In the genomic region with DNA sequence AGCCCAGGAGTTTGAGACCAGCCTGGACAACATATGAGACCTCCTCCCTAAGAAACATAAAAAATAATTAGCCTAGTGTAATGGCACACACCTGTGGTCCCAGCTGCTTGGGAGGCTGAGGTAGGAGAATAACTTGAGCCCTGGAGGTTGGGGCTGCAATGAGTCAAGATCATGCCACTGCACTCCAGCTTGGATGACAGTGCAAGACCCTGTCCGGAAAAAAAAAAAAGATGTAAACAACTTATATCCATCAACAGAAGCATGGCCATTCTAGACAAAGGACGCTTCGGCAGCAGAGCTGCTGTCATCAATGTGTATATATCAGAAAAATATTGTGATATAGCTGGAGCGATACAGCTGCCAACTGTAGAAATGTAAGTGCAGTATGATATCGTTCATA, we compare ENCODE assay signal across 16 cellular contexts. TPM values are rescaled to one million over a fixed set of nuclear protein-coding genes. Genes with fewer than 3 reads are reported as not detected.
DNase-seq lines count a peak whose midpoint lies in the region; ATAC-seq and TF ChIP-seq lines count a peak whose summit lies in the region.
"Had no signal": no experiment of that assay in that cellular context is flagged by ENCODE, and none has a peak within 500 bp of the region (broad histone marks: within the 10 kb centered on the region; RNA-seq: fewer than 3 reads in every experiment).

No MANE protein-coding gene starts in this region.

- no peaks in the 10 kb centered on the region for H3K9me3 ChIP-seq in CD4-positive, alpha-beta T cell (ENCODE audit: control insufficient read depth, low read length)
- H3K9me3 ChIP-seq in Caco-2 (no peaks in the 10 kb centered on the region), T-helper 17 cell (ENCODE audit: control insufficient read depth, low read length, poor library complexity, severe bottlenecking) (no peaks in the 10 kb centered on the region), psoas muscle (no peaks in the 10 kb centered on the region)
- H3K9me3 ChIP-seq: BE2C had no signal

- no peak overlapping the region for H3K4me3 Mint-ChIP-seq in CD4-positive, alpha-beta T cell
- no peak overlapping the region for H3K4me3 Mint-ChIP-seq in Caco-2 (ENCODE audit: unreplicated experiment)
- H3K4me3 Mint-ChIP-seq in T-helper 17 cell, result peak overlapping the region; percentile 55
- H3K4me3 Mint-ChIP-seq: H9 had no signal

- TF ChIP-seq POLR2A in erythroblast (IDR thresholded peaks at IDR 0.05; ENCODE audit: low read length), result no peak

- no peak for ATAC-seq in CD4-positive, alpha-beta T cell (ENCODE audit: poor library complexity)
- no peak for ATAC-seq in T-helper 17 cell
- ATAC-seq in psoas muscle, result no peak
- no peak for ATAC-seq in GM18861 (IDR thresholded peaks at IDR 0.05; ENCODE audit: unreplicated experiment)
- ATAC-seq in HG02571 (IDR thresholded peaks at IDR 0.05; ENCODE audit: unreplicated experiment), result no peak

- no TSS peak for BruUV-seq in Caco-2 (replicated peaks; lab: Mats Ljungman, UMichigan)

- CTCF ChIA-PET in CD4-positive, alpha-beta T cell (lab: Charles Lee), result no interaction called here
- CTCF ChIA-PET in Caco-2 (lab: Charles Lee), result no interaction called here

- H3K4me1 ChIP-seq in Caco-2 (peaks cover 18% of the 10 kb centered on the region), psoas muscle (peaks cover 26% of the 10 kb centered on the region)

- H3K4me3 ChIP-seq in Caco-2 (ENCODE audit: low read depth, low read length) (no peak overlapping the region), psoas muscle (no peak overlapping the region)

- DNase-seq in CD4-positive, alpha-beta T cell, result no peak
- DNase-seq in Caco-2, result no peak
- no peak for DNase-seq in T-helper 17 cell
- no peak for DNase-seq in psoas muscle
- DNase-seq in erythroblast (lab: John Stamatoyannopoulos, UW), result no peak
- DNase-seq: ACHN; BE2C; C1 segment of cervical spinal cord; Calu3; CD4-positive, CD25-positive, alpha-beta regulatory T cell; H9; IMR-90; Kasumi-1; KG1 had no signal

- 92 to 96% (median 94%) methylated on average over 5 of the region's 5 CpGs for WGBS in psoas muscle, 3 donors

- H3K36me3 ChIP-seq in Caco-2 (ENCODE audit: control insufficient read depth, insufficient read depth, low read length), result no peaks in the 10 kb centered on the region
- H3K36me3 ChIP-seq in psoas muscle (ENCODE audit: insufficient read depth in 1 of 2, low read depth in 1 of 2), result no peaks in the 10 kb centered on the region
- H3K36me3 ChIP-seq: BE2C had no signal

- POLR2A ChIA-PET in CD4-positive, alpha-beta T cell (lab: Charles Lee), result interaction anchor here (0.9 kb wide), 1 partner anchor 31 kb away, joined by 3 read pairs; no protein-coding TSS in a partner anchor
- POLR2A ChIA-PET in Caco-2 (lab: Charles Lee), result no interaction called here

- TF ChIP-seq CTCF in CD4-positive, alpha-beta T cell (IDR thresholded peaks at IDR 0.05), result no peak
- no peak for TF ChIP-seq CTCF in Caco-2 (IDR thresholded peaks at IDR 0.05; ENCODE audit: insufficient read depth in 1 of 2, low read depth in 1 of 2, low read length in 1 of 2, severe bottlenecking in 1 of 2, unreplicated experiment in 1 of 2)
- no peak for TF ChIP-seq CTCF in psoas muscle (IDR thresholded peaks at IDR 0.05)

- intact Hi-C loops in CD4-positive, alpha-beta T cell (cut with DNase I, micrococcal nuclease), result loop anchor here in 1 of 2 experiments (2.0 kb wide), 1 partner anchor 27 kb away; no protein-coding TSS in a partner anchor
- intact Hi-C loops in Caco-2 (cut with micrococcal nuclease; ENCODE audit: unreplicated experiment), result no loop called here
- intact Hi-C loops in psoas muscle (cut with DNase I), result no loop called here

- H3K27me3 Mint-ChIP-seq in CD4-positive, alpha-beta T cell, result no peaks in the 10 kb centered on the region
- no peaks in the 10 kb centered on the region for H3K27me3 Mint-ChIP-seq in Caco-2 (ENCODE audit: insufficient read depth, unreplicated experiment)
- no peaks in the 10 kb centered on the region for H3K27me3 Mint-ChIP-seq in T-helper 17 cell

- H3K27me3 ChIP-seq in CD4-positive, alpha-beta T cell (ENCODE audit: control insufficient read depth, insufficient read depth, low read length), result no peaks in the 10 kb centered on the region
- H3K27me3 ChIP-seq in Caco-2 (replicated peaks; ENCODE audit: control insufficient read depth, insufficient read depth, low read length) (no peaks in the 10 kb centered on the region), psoas muscle (ENCODE audit: insufficient read depth in 3 of 3, low read length in 2 of 3) (no peaks in the 10 kb centered on the region)
- H3K27me3 ChIP-seq: BE2C had no signal

- no peaks in the 10 kb centered on the region for H3K9me3 Mint-ChIP-seq in CD4-positive, alpha-beta T cell
- H3K9me3 Mint-ChIP-seq in Caco-2 (ENCODE audit: unreplicated experiment), result no peaks in the 10 kb centered on the region
- H3K9me3 Mint-ChIP-seq: CD4-positive, CD25-positive, alpha-beta regulatory T cell had no signal

- peaks cover 26% of the 10 kb centered on the region for H3K4me1 Mint-ChIP-seq in CD4-positive, alpha-beta T cell (ENCODE audit: low read depth)
- H3K4me1 Mint-ChIP-seq in Caco-2 (ENCODE audit: low read depth, unreplicated experiment) (peaks cover 19% of the 10 kb centered on the region), T-helper 17 cell (peaks cover 14% of the 10 kb centered on the region)

- H3K27ac ChIP-seq in CD4-positive, alpha-beta T cell (ENCODE audit: low read depth, low read length), result no peak overlapping the region
- H3K27ac ChIP-seq in psoas muscle, result peak overlapping the region; percentile 82

- H3K27ac Mint-ChIP-seq in CD4-positive, alpha-beta T cell, result peak overlapping the region; percentile 17
- H3K27ac Mint-ChIP-seq in Caco-2 (ENCODE audit: unreplicated experiment) (peak overlapping the region; percentile 40), T-helper 17 cell (no peak overlapping the region)
- H3K27ac Mint-ChIP-seq: CD4-positive, CD25-positive, alpha-beta regulatory T cell; H9 had no signal

- H3K36me3 Mint-ChIP-seq in CD4-positive, alpha-beta T cell (ENCODE audit: low read depth), result no peaks in the 10 kb centered on the region
- H3K36me3 Mint-ChIP-seq in Caco-2 (ENCODE audit: insufficient read depth, unreplicated experiment) (peaks cover 8% of the 10 kb centered on the region), T-helper 17 cell (ENCODE audit: low read depth) (no peaks in the 10 kb centered on the region)
- H3K36me3 Mint-ChIP-seq: CD4-positive, CD25-positive, alpha-beta regulatory T cell had no signal

RNA-seq across cellular contexts. Expression of gene ARID1B, which starts 59.6 kb away (rescaled TPM):
- total RNA-seq in CD4-positive, alpha-beta T cell, result 100 to 1,000 TPM; 120 to 125 TPM
- 58.8 and 62.2 TPM in 2 replicates for total RNA-seq in Caco-2 (2022)
- 100 to 1,000 TPM; 149 to 158 TPM for total RNA-seq in T-helper 17 cell
- total RNA-seq in psoas muscle, result 10 to 100 TPM; 53.1 to 61.1 (median 55.8) TPM
- polyA plus RNA-seq in psoas muscle, result 10 to 100 TPM in 2 of 3 donors, 1 to 10 TPM in 1; 8.1 to 29.2 (median 12.4) TPM
